26 cellular contexts compared by ENCODE assay signal in the genomic region with DNA sequence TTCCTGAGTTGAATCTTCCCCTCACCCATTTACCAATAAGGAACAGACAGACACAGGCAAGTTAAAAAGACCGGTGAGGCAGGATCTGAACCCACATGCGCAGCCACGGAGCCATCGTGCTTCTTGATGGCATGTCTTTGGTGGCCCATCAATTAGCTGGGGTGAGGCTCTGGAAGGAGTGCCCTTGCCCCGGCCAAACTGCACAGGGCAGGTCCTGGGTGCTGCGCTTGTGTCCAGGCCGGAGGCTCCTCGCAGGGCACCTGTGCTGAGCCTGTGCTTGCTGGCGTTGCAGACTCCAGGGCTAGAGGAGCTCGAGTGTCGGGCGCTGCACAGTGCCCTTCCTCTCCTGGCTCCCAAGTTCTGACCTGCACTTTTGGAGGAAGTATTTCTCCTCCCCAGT.
DNase-seq lines count a peak whose midpoint lies in the region; ATAC-seq and TF ChIP-seq lines count a peak whose summit lies in the region.
"Had no signal": no experiment of that assay in that cellular context is flagged by ENCODE, and none has a peak within 500 bp of the region (broad histone marks: within the 10 kb centered on the region; RNA-seq: fewer than 3 reads in every experiment).

No MANE protein-coding gene starts in this region.

- H3K27ac ChIP-seq in RWPE2 (ENCODE audit: poor library complexity, severe bottlenecking) (no peak overlapping the region), aorta (ENCODE audit: low read depth in 1 of 2, low read length in 2 of 2) (no peak overlapping the region)
- H3K27ac ChIP-seq: BLaER1, gastroesophageal sphincter, upper lobe of left lung had no signal

- POLR2A ChIA-PET in activated naive CD8-positive, alpha-beta T cell treated with anti-CD3 and anti-CD28 coated beads, Interleukin-2, amount 10 ng/mL, durations not matched to agents 7 days and 5 days (lab: Charles Lee) = no interaction called here

- ATAC-seq in activated naive CD8-positive, alpha-beta T cell treated with anti-CD3 and anti-CD28 coated beads, Interleukin-2, amount 10 ng/mL, durations not matched to agents 7 days and 5 days (ENCODE audit: low read depth) = no peak
- ATAC-seq in RWPE2 (ENCODE audit: low read depth) (no peak), aorta (ENCODE audit: low FRiP score) (no peak), HG02798 (IDR thresholded peaks at IDR 0.05; ENCODE audit: poor library complexity, unreplicated experiment) (no peak), GM21526 (IDR thresholded peaks at IDR 0.05; ENCODE audit: low FRiP score, unreplicated experiment) (no peak)
- ATAC-seq: activated CD8-positive, alpha-beta T cell treated with anti-CD3 and anti-CD28 coated beads, Interleukin-2, amount 10 ng/mL, durations not matched to agents 7 days and 5 days; gastroesophageal sphincter; left ventricle myocardium superior had no signal

- TF ChIP-seq CTCF in RWPE2 (IDR thresholded peaks at IDR 0.05; ENCODE audit: poor library complexity, severe bottlenecking) (no peak), neural crest cell (conservative IDR thresholded peaks at IDR 0.05) (no peak)

- H3K9me3 ChIP-seq in RWPE2 (ENCODE audit: severe bottlenecking) (no peaks in the 10 kb centered on the region), aorta (ENCODE audit: control insufficient read depth, low read length) (no peaks in the 10 kb centered on the region)
- H3K9me3 ChIP-seq: BLaER1, gastroesophageal sphincter, MG63, upper lobe of left lung had no signal

- H3K4me3 Mint-ChIP-seq in activated naive CD8-positive, alpha-beta T cell treated with anti-CD3 and anti-CD28 coated beads, Interleukin-2, amount 10 ng/mL, durations not matched to agents 7 days and 5 days = no peak overlapping the region
- H3K4me3 Mint-ChIP-seq in activated naive CD8-positive, alpha-beta T cell treated with anti-CD3 and anti-CD28 coated beads for 36 hours = no peak overlapping the region
- peak overlapping the region; percentile 38 for H3K4me3 Mint-ChIP-seq in neural crest cell
- H3K4me3 Mint-ChIP-seq: activated CD8-positive, alpha-beta T cell treated with anti-CD3 and anti-CD28 coated beads, Interleukin-2, amount 10 ng/mL, durations not matched to agents 7 days and 5 days; dendritic cell treated with granulocyte-macrophage colony-stimulating factor and Interleukin-4, amounts not matched to agents 40 ng/mL and 50 ng/mL, for 4 days; nephron progenitor cell had no signal

- H3K27me3 Mint-ChIP-seq in activated naive CD8-positive, alpha-beta T cell treated with anti-CD3 and anti-CD28 coated beads, Interleukin-2, amount 10 ng/mL, durations not matched to agents 7 days and 5 days = no peaks in the 10 kb centered on the region
- H3K27me3 Mint-ChIP-seq in activated naive CD8-positive, alpha-beta T cell treated with anti-CD3 and anti-CD28 coated beads for 36 hours = no peaks in the 10 kb centered on the region
- no peaks in the 10 kb centered on the region for H3K27me3 Mint-ChIP-seq in neural crest cell (ENCODE audit: low read depth)
- H3K27me3 Mint-ChIP-seq: dendritic cell treated with granulocyte-macrophage colony-stimulating factor and Interleukin-4, amounts not matched to agents 40 ng/mL and 50 ng/mL, for 4 days had no signal

- peak; percentile 21 for DNase-seq in activated naive CD8-positive, alpha-beta T cell treated with anti-CD3 and anti-CD28 coated beads, Interleukin-2, amount 10 ng/mL, durations not matched to agents 7 days and 5 days
- no peak for DNase-seq in activated naive CD8-positive, alpha-beta T cell treated with anti-CD3 and anti-CD28 coated beads for 36 hours
- DNase-seq in RWPE2 (ENCODE audit: low spot score) (peak; percentile 49), neural crest cell (ENCODE audit: low read depth, low spot score) (no peak), aorta (peak; percentile 46 to 70), SK-N-DZ (ENCODE audit: low spot score) (no peak)
- DNase-seq: activated CD8-positive, alpha-beta T cell treated with anti-CD3 and anti-CD28 coated beads, Interleukin-2, amount 10 ng/mL, durations not matched to agents 7 days and 5 days; activated naive CD4-positive, alpha-beta T cell treated with anti-CD3 and anti-CD28 coated beads, Interleukin-2, amount 50 U/mL, for 16 hours; activated T-cell treated with anti-CD3 and anti-CD28 coated beads for 4 hours; anterior cingulate cortex; caudate nucleus; COR-L47; DMS79; KBM-7; left ventricle myocardium superior; MG63; NCI-H2081 treated with DMSO at 0.1 percent for 48 hours; NCI-H446; nephron progenitor cell; SIG-M5 had no signal

- H3K36me3 ChIP-seq in RWPE2 (ENCODE audit: low read depth) = peaks cover 95% of the 10 kb centered on the region
- H3K36me3 ChIP-seq in aorta (ENCODE audit: control insufficient read depth in 1 of 2, insufficient read depth in 2 of 2, low read length in 1 of 2) = peaks cover 6 to 13% of the 10 kb centered on the region in 2 donors

- intact Hi-C loops in aorta (cut with DNase I) = loop anchor here in 1 of 2 donors (2.0 kb wide), 1 partner anchor 58 kb away; no protein-coding TSS in a partner anchor

- peaks cover under 1% of the 10 kb centered on the region for H3K4me1 Mint-ChIP-seq in activated naive CD8-positive, alpha-beta T cell treated with anti-CD3 and anti-CD28 coated beads, Interleukin-2, amount 10 ng/mL, durations not matched to agents 7 days and 5 days
- H3K4me1 Mint-ChIP-seq in activated naive CD8-positive, alpha-beta T cell treated with anti-CD3 and anti-CD28 coated beads for 36 hours = no peaks in the 10 kb centered on the region
- H3K4me1 Mint-ChIP-seq in neural crest cell = peaks cover 25% of the 10 kb centered on the region

- no peaks in the 10 kb centered on the region for H3K9me3 Mint-ChIP-seq in activated naive CD8-positive, alpha-beta T cell treated with anti-CD3 and anti-CD28 coated beads, Interleukin-2, amount 10 ng/mL, durations not matched to agents 7 days and 5 days
- no peaks in the 10 kb centered on the region for H3K9me3 Mint-ChIP-seq in activated naive CD8-positive, alpha-beta T cell treated with anti-CD3 and anti-CD28 coated beads for 36 hours
- H3K9me3 Mint-ChIP-seq in neural crest cell = no peaks in the 10 kb centered on the region
- H3K9me3 Mint-ChIP-seq: dendritic cell treated with granulocyte-macrophage colony-stimulating factor and Interleukin-4, amounts not matched to agents 40 ng/mL and 50 ng/mL, for 4 days; nephron progenitor cell had no signal

- no peaks in the 10 kb centered on the region for H3K4me1 ChIP-seq in RWPE2 (ENCODE audit: insufficient read depth, poor library complexity, severe bottlenecking)
- H3K4me1 ChIP-seq in aorta (ENCODE audit: control insufficient read depth in 1 of 2, insufficient read depth in 2 of 2, low read length in 2 of 2) = no peaks in the 10 kb centered on the region
- H3K4me1 ChIP-seq: upper lobe of left lung had no signal

- H3K4me3 ChIP-seq in RWPE2 (ENCODE audit: severe bottlenecking) (no peak overlapping the region), aorta (ENCODE audit: low read length in 2 of 2) (no peak overlapping the region)
- H3K4me3 ChIP-seq: BLaER1, gastroesophageal sphincter, MG63, upper lobe of left lung had no signal

- H3K27me3 ChIP-seq in RWPE2 (ENCODE audit: insufficient read depth, poor library complexity, severe bottlenecking) = no peaks in the 10 kb centered on the region
- H3K27me3 ChIP-seq in aorta (ENCODE audit: control insufficient read depth in 1 of 2, insufficient read depth in 2 of 2, low read length in 1 of 2) = no peaks in the 10 kb centered on the region
- H3K27me3 ChIP-seq: BLaER1, gastroesophageal sphincter, MG63, upper lobe of left lung had no signal

- WGBS in aorta, 2 donors = 88 to 90% methylated on average over 12 of the region's 12 CpGs

- H3K36me3 Mint-ChIP-seq in activated naive CD8-positive, alpha-beta T cell treated with anti-CD3 and anti-CD28 coated beads, Interleukin-2, amount 10 ng/mL, durations not matched to agents 7 days and 5 days = peaks cover 2% of the 10 kb centered on the region
- peaks cover 14% of the 10 kb centered on the region for H3K36me3 Mint-ChIP-seq in activated naive CD8-positive, alpha-beta T cell treated with anti-CD3 and anti-CD28 coated beads for 36 hours
- peaks cover 17% of the 10 kb centered on the region for H3K36me3 Mint-ChIP-seq in neural crest cell (ENCODE audit: low read depth)

- no peak overlapping the region for H3K27ac Mint-ChIP-seq in activated naive CD8-positive, alpha-beta T cell treated with anti-CD3 and anti-CD28 coated beads, Interleukin-2, amount 10 ng/mL, durations not matched to agents 7 days and 5 days
- no peak overlapping the region for H3K27ac Mint-ChIP-seq in activated naive CD8-positive, alpha-beta T cell treated with anti-CD3 and anti-CD28 coated beads for 36 hours
- H3K27ac Mint-ChIP-seq in neural crest cell (ENCODE audit: unreplicated experiment) = peak overlapping the region; percentile 71
- H3K27ac Mint-ChIP-seq: activated CD8-positive, alpha-beta T cell treated with anti-CD3 and anti-CD28 coated beads, Interleukin-2, amount 10 ng/mL, durations not matched to agents 7 days and 5 days; dendritic cell treated with granulocyte-macrophage colony-stimulating factor and Interleukin-4, amounts not matched to agents 40 ng/mL and 50 ng/mL, for 4 days; nephron progenitor cell had no signal

Comparison
In these comparisons a context has a peak if more than half of its experiments do, and no peak if none do; other contexts are left out.
1. DNase-seq: peak in activated naive CD8-positive, alpha-beta T cell treated with anti-CD3 and anti-CD28 coated beads, Interleukin-2, amount 10 ng/mL, durations not matched to agents 7 days and 5 days (single experiment), RWPE2 (single experiment) and aorta (2 of 2); none in activated naive CD8-positive, alpha-beta T cell treated with anti-CD3 and anti-CD28 coated beads for 36 hours (single experiment), neural crest cell (single experiment) and SK-N-DZ (single experiment).